Comparison of ENCODE assay signal across 16 cellular contexts in genomic region chr12:124611559-124612391, GRCh38. TPM values are rescaled to one million over a fixed set of nuclear protein-coding genes. Genes with fewer than 3 reads are reported as not detected.
DNase-seq lines count a peak whose midpoint lies in the region; ATAC-seq and TF ChIP-seq lines count a peak whose summit lies in the region.
"Had no signal": no experiment of that assay in that cellular context is flagged by ENCODE, and none has a peak within 500 bp of the region (broad histone marks: within the 10 kb centered on the region; RNA-seq: fewer than 3 reads in every experiment).

No MANE protein-coding gene starts in this region.

- H4K8ac ChIP-seq in mesenchymal stem cell (ENCODE audit: low read length) = peak overlapping the region; percentile 19

- peaks cover 0 to 4% (median 0%) of the 10 kb centered on the region in 7 donors for H3K9me3 Mint-ChIP-seq in CD4-positive, CD25-positive, alpha-beta regulatory T cell
- peaks cover 11% of the 10 kb centered on the region for H3K9me3 Mint-ChIP-seq in type B pancreatic cell
- H3K9me3 Mint-ChIP-seq: HFFc6 had no signal

- H3K14ac ChIP-seq in mesenchymal stem cell (ENCODE audit: low read length in 2 of 2) = peak overlapping the region in 1 of 2 experiments; percentile 45

- no peak overlapping the region for H3K4me3 Mint-ChIP-seq in CD4-positive, CD25-positive, alpha-beta regulatory T cell
- H3K4me3 Mint-ChIP-seq in type B pancreatic cell = peak overlapping the region; percentile 53
- H3K4me3 Mint-ChIP-seq: HFFc6 had no signal

- no peaks in the 10 kb centered on the region for H3K36me3 Mint-ChIP-seq in CD4-positive, CD25-positive, alpha-beta regulatory T cell
- H3K36me3 Mint-ChIP-seq in type B pancreatic cell = peaks cover 5% of the 10 kb centered on the region

- no peaks in the 10 kb centered on the region for H3K27me3 ChIP-seq in CD4-positive, CD25-positive, alpha-beta regulatory T cell (ENCODE audit: control insufficient read depth, insufficient read depth, low read length)
- H3K27me3 ChIP-seq in mesenchymal stem cell (ENCODE audit: control insufficient read depth in 1 of 2, insufficient read depth in 1 of 2, low read length in 2 of 2) = peaks cover 3 to 19% of the 10 kb centered on the region in 2 experiments

- H2AFZ ChIP-seq in mesenchymal stem cell (ENCODE audit: low read depth, low read length) = no peak overlapping the region

- no peak overlapping the region for H2BK5ac ChIP-seq in mesenchymal stem cell (ENCODE audit: low read depth, low read length, poor library complexity, severe bottlenecking)

- peaks cover 10% of the 10 kb centered on the region for H3K27me3 Mint-ChIP-seq in CD4-positive, CD25-positive, alpha-beta regulatory T cell
- no peaks in the 10 kb centered on the region for H3K27me3 Mint-ChIP-seq in type B pancreatic cell

- H3K4me1 Mint-ChIP-seq in CD4-positive, CD25-positive, alpha-beta regulatory T cell = peaks cover 9 to 42% (median 17%) of the 10 kb centered on the region in 4 donors
- peaks cover 40% of the 10 kb centered on the region for H3K4me1 Mint-ChIP-seq in type B pancreatic cell (ENCODE audit: unreplicated experiment)

- no peaks in the 10 kb centered on the region for H3K79me1 ChIP-seq in mesenchymal stem cell (replicated peaks; ENCODE audit: low read length, poor library complexity, severe bottlenecking)

- H3K23ac ChIP-seq in mesenchymal stem cell (ENCODE audit: low read length in 2 of 2) = no peak overlapping the region

- peaks cover 32% of the 10 kb centered on the region for H3K4me1 ChIP-seq in CD4-positive, CD25-positive, alpha-beta regulatory T cell (ENCODE audit: control insufficient read depth, insufficient read depth, low read length, poor library complexity, severe bottlenecking)
- H3K4me1 ChIP-seq in mesenchymal stem cell (ENCODE audit: control insufficient read depth, insufficient read depth, low read depth, low read length) = peaks cover 22% of the 10 kb centered on the region

- 91% methylated on average over 15 of the region's 15 CpGs for WGBS in mesenchymal stem cell

- H3K18ac ChIP-seq in mesenchymal stem cell (ENCODE audit: low read depth in 1 of 2, low read length in 2 of 2) = peak overlapping the region in 1 of 2 experiments; percentile 52

- H3K4me2 ChIP-seq in mesenchymal stem cell (ENCODE audit: low read length, poor library complexity, severe bottlenecking) = no peak overlapping the region
- H3K4me2 ChIP-seq: SK-N-SH had no signal

- H3K4ac ChIP-seq in mesenchymal stem cell (ENCODE audit: low read depth in 1 of 2, low read length in 2 of 2) = peak overlapping the region in 1 of 2 experiments; percentile 43

- no peak for ATAC-seq in CD4-positive, CD25-positive, alpha-beta regulatory T cell (ENCODE audit: low read depth in 2 of 2)
- ATAC-seq in GM19351 (IDR thresholded peaks at IDR 0.05; ENCODE audit: unreplicated experiment) = no peak

- H2BK15ac ChIP-seq in mesenchymal stem cell (ENCODE audit: low read depth, poor library complexity, severe bottlenecking) = peak overlapping the region; percentile 17

- H3K9me3 ChIP-seq in CD4-positive, CD25-positive, alpha-beta regulatory T cell (ENCODE audit: control insufficient read depth in 2 of 2, low read length in 2 of 2) = peaks cover 0 to 7% of the 10 kb centered on the region in 2 experiments
- peaks cover 9% of the 10 kb centered on the region for H3K9me3 ChIP-seq in mesenchymal stem cell (ENCODE audit: control insufficient read depth, low read length)
- H3K9me3 ChIP-seq: SK-N-SH had no signal

- no peak for TF ChIP-seq CTCF in VCaP (conservative IDR thresholded peaks at IDR 0.05)
- no peak for TF ChIP-seq CTCF in type B pancreatic cell (conservative IDR thresholded peaks at IDR 0.05)

- H3K4me3 ChIP-seq in CD4-positive, CD25-positive, alpha-beta regulatory T cell (ENCODE audit: low read depth, low read length) = no peak overlapping the region
- no peak overlapping the region for H3K4me3 ChIP-seq in mesenchymal stem cell (ENCODE audit: insufficient read depth in 1 of 2, low read depth in 1 of 2, low read length in 2 of 2)

- H3K27ac ChIP-seq in CD4-positive, CD25-positive, alpha-beta regulatory T cell (ENCODE audit: insufficient read depth, low read length, poor library complexity, severe bottlenecking) = no peak overlapping the region
- H3K27ac ChIP-seq in VCaP (peak overlapping the region; percentile 98), mesenchymal stem cell (ENCODE audit: low read length, poor library complexity, severe bottlenecking) (no peak overlapping the region)

- H3K9ac ChIP-seq in mesenchymal stem cell (ENCODE audit: low read length) = no peak overlapping the region
- H3K9ac ChIP-seq: SK-N-SH had no signal

- H3K27ac Mint-ChIP-seq in CD4-positive, CD25-positive, alpha-beta regulatory T cell = peak overlapping the region; percentile 15 to 29 (median 17)
- no peak overlapping the region for H3K27ac Mint-ChIP-seq in type B pancreatic cell
- H3K27ac Mint-ChIP-seq: HFFc6 had no signal

- no peaks in the 10 kb centered on the region for H3K36me3 ChIP-seq in CD4-positive, CD25-positive, alpha-beta regulatory T cell (ENCODE audit: control insufficient read depth, insufficient read depth, low read length)
- no peaks in the 10 kb centered on the region for H3K36me3 ChIP-seq in mesenchymal stem cell (ENCODE audit: control insufficient read depth in 1 of 2, insufficient read depth in 2 of 2, low read depth in 1 of 2, low read length in 2 of 2)

- DNase-seq in CD4-positive, CD25-positive, alpha-beta regulatory T cell = no peak
- DNase-seq in mesenchymal stem cell = no peak
- no peak for DNase-seq in type B pancreatic cell (ENCODE audit: extremely low spot score, unreplicated experiment)
- no peak for DNase-seq in cerebellar cortex (ENCODE audit: low spot score)
- no peak for DNase-seq in NCI-H2081 (lab: John Stamatoyannopoulos, UW)
- DNase-seq: C1 segment of cervical spinal cord, DMS79 treated with DMSO at 0.1 percent for 48 hours, HFFc6, NCI-H1105 treated with DMSO at 0.1 percent for 48 hours, NCI-H1694, NCI-H510A, NCI-H774, SHP77 treated with DMSO at 0.1 percent for 48 hours, SK-N-SH had no signal

- H2AK5ac ChIP-seq in mesenchymal stem cell (ENCODE audit: low read length, severe bottlenecking) = peak overlapping the region; percentile 23

- peak overlapping the region; percentile 46 for H4K91ac ChIP-seq in mesenchymal stem cell (ENCODE audit: low read length)

- H2BK12ac ChIP-seq in mesenchymal stem cell (ENCODE audit: low read length in 2 of 2) = peak overlapping the region in 1 of 2 experiments; percentile 11

- no peak overlapping the region for H2BK120ac ChIP-seq in mesenchymal stem cell (ENCODE audit: low read depth, low read length)

RNA-seq across cellular contexts. Expression of gene NCOR2, which starts 44.4 kb away (rescaled TPM):
- 134 TPM for total RNA-seq in CD4-positive, CD25-positive, alpha-beta regulatory T cell
- 1 to 10 TPM; 2.0 to 4.1 (median 2.4) TPM for polyA plus RNA-seq in CD4-positive, CD25-positive, alpha-beta regulatory T cell
- 120 TPM for polyA plus RNA-seq in mesenchymal stem cell (2013, experiment 1 of 2)
- polyA plus RNA-seq in mesenchymal stem cell (2013, experiment 2 of 2) = 113 TPM
- total RNA-seq in type B pancreatic cell (ENCODE audit: low replicate concordance) = 219 and 227 TPM in 2 replicates
